1 cellular context compared by ENCODE assay signal in genomic region chr5:150055707-150056443, GRCh38.
TF ChIP-seq lines count a peak whose summit lies in the region.

No MANE protein-coding gene starts in this region.

TF ChIP-seq in H1, 55 proteins besides CTCF, POLR2A, EP300 and RAD21:
- TF ChIP-seq ZNF274 (IDR thresholded peaks at IDR 0.05; ENCODE audit: borderline replicate concordance, extremely low read depth, low read length) (no peak), POLR2AphosphoS5 (IDR thresholded peaks at IDR 0.05; ENCODE audit: low read depth, low read length) (0 out of 2 replicates have a peak, but pooled peaks have one; percentile 8)
